In genomic region chr5:107514305-107514704, GRCh38 we compare ENCODE assay signal across 17 cellular contexts.
DNase-seq lines count a peak whose midpoint lies in the region; ATAC-seq and TF ChIP-seq lines count a peak whose summit lies in the region.
"Had no signal": no experiment of that assay in that cellular context is flagged by ENCODE, and none has a peak within 500 bp of the region (broad histone marks: within the 10 kb centered on the region; RNA-seq: fewer than 3 reads in every experiment).

No MANE protein-coding gene starts in this region.

- 0 out of 2 replicates have a peak overlapping the region, but pooled peaks have one; percentile 20 for H3K4me2 ChIP-seq in BLaER1

- H3K27ac ChIP-seq in BLaER1: no peak overlapping the region

- DNase-seq in astrocyte of the cerebellum (ENCODE audit: low read depth): peak; percentile 11
- DNase-seq in iris pigment epithelial cell (ENCODE audit: low read depth): peak; percentile 36
- no peak for DNase-seq in AG20443 (ENCODE audit: low spot score)
- DNase-seq: activated CD4-positive, alpha-beta T cell treated with anti-CD3 and anti-CD28 coated beads, Interleukin-2, amount 50 U/mL, for 4 hours; CD8-positive, alpha-beta T cell; H7; NCI-H2029; NCI-H526; stimulated activated CD4-positive, alpha-beta T cell treated with anti-CD3 and anti-CD28 coated beads, Interleukin-15, amount 100 ng/mL, for 24 hours had no signal

- H3K27me3 ChIP-seq in BLaER1: no peaks in the 10 kb centered on the region

- in situ Hi-C loops in astrocyte of the cerebellum (cut with HindIII; ENCODE audit: low sequenced_read_pairs): no loop called here

- no peak for TF ChIP-seq CTCF in astrocyte of the cerebellum (IDR thresholded peaks at IDR 0.05; ENCODE audit: low read depth, low read length, missing control alignments)

- no peaks in the 10 kb centered on the region for H3K9me3 ChIP-seq in BLaER1

- ATAC-seq in HG03442 (IDR thresholded peaks at IDR 0.05; ENCODE audit: unreplicated experiment) (peak; percentile 41), HG03045 (IDR thresholded peaks at IDR 0.05; ENCODE audit: unreplicated experiment) (no peak), GM18907 (IDR thresholded peaks at IDR 0.05; ENCODE audit: unreplicated experiment) (no peak), GM19023 (IDR thresholded peaks at IDR 0.05; ENCODE audit: unreplicated experiment) (no peak)
- ATAC-seq: CD8-positive, alpha-beta T cell; Panc1; SK-N-SH treated with all-trans-retinoic acid at 6 μM for 48 hours had no signal

- H3K9ac ChIP-seq in BLaER1: no peak overlapping the region

- H3K4me1 ChIP-seq in BLaER1: peaks cover 20% of the 10 kb centered on the region

- no peak overlapping the region for H3K4me3 ChIP-seq in BLaER1
- no peak overlapping the region for H3K4me3 ChIP-seq in astrocyte of the cerebellum (ENCODE audit: low read depth, low read length)
- H3K4me3 ChIP-seq: lung had no signal

- H4K20me1 ChIP-seq in BLaER1: no peaks in the 10 kb centered on the region

- H3K36me3 ChIP-seq in BLaER1: no peaks in the 10 kb centered on the region
